ENCODE assay signal across 2 cellular contexts in genomic region chrX:37796805-37797204, GRCh38.
TF ChIP-seq lines count a peak whose summit lies in the region.

No MANE protein-coding gene starts in this region.

TF ChIP-seq in HepG2, 621 proteins besides CTCF, POLR2A, EP300 and RAD21:
- no peak for TF ChIP-seq SRSF1 (optimal IDR thresholded peaks at IDR 0.05; ENCODE audit: low read depth, low read length)
- TF ChIP-seq MTF2 (CRISPR knock-in tag; IDR thresholded peaks at IDR 0.05; ENCODE audit: borderline replicate concordance), result no peak
- TF ChIP-seq HOXA5 (CRISPR knock-in tag; IDR thresholded peaks at IDR 0.05), result no peak
- no peak for TF ChIP-seq ZNF598 (CRISPR knock-in tag; IDR thresholded peaks at IDR 0.05; ENCODE audit: borderline replicate concordance)
- no peak for TF ChIP-seq ZNF124 (CRISPR knock-in tag; IDR thresholded peaks at IDR 0.05)
- no peak for TF ChIP-seq RBM39 (IDR thresholded peaks at IDR 0.05; ENCODE audit: low read depth, low read length, poor library complexity, severe bottlenecking)
- TF ChIP-seq KLF13 (CRISPR knock-in tag; IDR thresholded peaks at IDR 0.05), result no peak
- no peak for TF ChIP-seq ZNF749 (CRISPR knock-in tag; IDR thresholded peaks at IDR 0.05; ENCODE audit: borderline replicate concordance)
- no peak for TF ChIP-seq ZMYM3 (CRISPR knock-in tag; IDR thresholded peaks at IDR 0.05)
- no peak for TF ChIP-seq SIX4 (CRISPR knock-in tag; IDR thresholded peaks at IDR 0.05)
- TF ChIP-seq HOXD1 (CRISPR knock-in tag; IDR thresholded peaks at IDR 0.05), result no peak
- no peak for TF ChIP-seq SMYD3 (CRISPR knock-in tag; IDR thresholded peaks at IDR 0.05)
- no peak for TF ChIP-seq REXO4 (CRISPR knock-in tag; IDR thresholded peaks at IDR 0.05; ENCODE audit: borderline replicate concordance)
- no peak for TF ChIP-seq MTF1 (CRISPR knock-in tag; IDR thresholded peaks at IDR 0.05)
- no peak for TF ChIP-seq NAIF1 (CRISPR knock-in tag; IDR thresholded peaks at IDR 0.05; ENCODE audit: borderline replicate concordance)
- TF ChIP-seq ZNF777 (CRISPR knock-in tag; IDR thresholded peaks at IDR 0.05), result no peak

TF ChIP-seq in GM23338, 12 proteins besides CTCF, POLR2A, EP300 and RAD21:
- TF ChIP-seq, protein P1, sequence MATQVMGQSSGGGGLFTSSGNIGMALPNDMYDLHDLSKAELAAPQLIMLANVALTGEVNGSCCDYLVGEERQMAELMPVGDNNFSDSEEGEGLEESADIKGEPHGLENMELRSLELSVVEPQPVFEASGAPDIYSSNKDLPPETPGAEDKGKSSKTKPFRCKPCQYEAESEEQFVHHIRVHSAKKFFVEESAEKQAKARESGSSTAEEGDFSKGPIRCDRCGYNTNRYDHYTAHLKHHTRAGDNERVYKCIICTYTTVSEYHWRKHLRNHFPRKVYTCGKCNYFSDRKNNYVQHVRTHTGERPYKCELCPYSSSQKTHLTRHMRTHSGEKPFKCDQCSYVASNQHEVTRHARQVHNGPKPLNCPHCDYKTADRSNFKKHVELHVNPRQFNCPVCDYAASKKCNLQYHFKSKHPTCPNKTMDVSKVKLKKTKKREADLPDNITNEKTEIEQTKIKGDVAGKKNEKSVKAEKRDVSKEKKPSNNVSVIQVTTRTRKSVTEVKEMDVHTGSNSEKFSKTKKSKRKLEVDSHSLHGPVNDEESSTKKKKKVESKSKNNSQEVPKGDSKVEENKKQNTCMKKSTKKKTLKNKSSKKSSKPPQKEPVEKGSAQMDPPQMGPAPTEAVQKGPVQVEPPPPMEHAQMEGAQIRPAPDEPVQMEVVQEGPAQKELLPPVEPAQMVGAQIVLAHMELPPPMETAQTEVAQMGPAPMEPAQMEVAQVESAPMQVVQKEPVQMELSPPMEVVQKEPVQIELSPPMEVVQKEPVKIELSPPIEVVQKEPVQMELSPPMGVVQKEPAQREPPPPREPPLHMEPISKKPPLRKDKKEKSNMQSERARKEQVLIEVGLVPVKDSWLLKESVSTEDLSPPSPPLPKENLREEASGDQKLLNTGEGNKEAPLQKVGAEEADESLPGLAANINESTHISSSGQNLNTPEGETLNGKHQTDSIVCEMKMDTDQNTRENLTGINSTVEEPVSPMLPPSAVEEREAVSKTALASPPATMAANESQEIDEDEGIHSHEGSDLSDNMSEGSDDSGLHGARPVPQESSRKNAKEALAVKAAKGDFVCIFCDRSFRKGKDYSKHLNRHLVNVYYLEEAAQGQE (IDR thresholded peaks at IDR 0.05; ENCODE audit: unreplicated experiment), result no peak
- TF ChIP-seq ZNF462 (CRISPR knock-in tag; IDR thresholded peaks at IDR 0.05), result no peak
